Comparison of ENCODE assay signal across 1 cellular context in the genomic region with DNA sequence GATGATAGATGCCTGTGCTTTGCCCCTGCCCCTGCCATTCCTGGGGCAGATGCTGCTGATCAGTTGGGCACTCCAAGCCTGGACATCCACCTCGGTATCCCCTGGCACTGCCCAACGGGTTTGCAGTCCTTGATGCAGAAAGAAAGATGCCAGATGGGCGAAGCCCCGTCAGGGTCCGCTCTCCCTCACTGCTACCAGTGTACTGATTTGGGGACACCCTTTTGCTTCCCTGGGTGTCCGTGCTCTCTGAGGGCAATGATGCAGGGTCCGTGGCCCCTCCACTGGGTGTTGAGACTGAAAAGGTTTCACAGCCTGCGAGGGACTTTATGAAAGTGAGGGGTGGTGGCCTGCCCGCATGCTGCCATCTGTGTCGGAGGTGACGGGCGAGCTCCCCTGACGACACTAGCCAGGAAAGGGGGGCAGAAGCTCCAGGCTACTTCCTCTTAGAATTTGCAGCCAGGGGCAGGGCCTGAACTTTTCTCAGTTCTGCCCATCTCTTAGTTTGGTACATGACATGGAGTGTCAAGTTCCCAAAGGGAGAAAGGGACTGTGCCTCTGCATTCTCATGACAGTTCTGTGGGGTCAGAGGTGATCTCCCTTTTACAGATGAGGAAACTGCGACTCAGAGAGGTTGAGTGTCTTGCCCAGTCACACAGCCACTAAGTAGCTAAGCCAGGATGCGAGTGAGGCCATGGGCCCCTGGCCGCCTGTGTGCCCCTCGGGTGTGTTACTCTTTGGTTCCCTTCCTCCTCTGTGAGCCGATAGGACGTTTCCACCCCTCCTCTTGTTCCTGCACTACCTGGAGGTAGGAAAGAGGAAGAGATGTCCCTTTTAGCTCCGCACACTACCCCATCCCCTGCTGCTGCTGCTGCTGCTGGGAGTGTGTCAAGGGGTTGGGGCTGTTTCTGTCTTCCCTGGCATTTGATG.
A peak's percentile ranks its signal among the peaks of the same experiment; 100 is the strongest.
TF ChIP-seq lines count a peak whose summit lies in the region.

No MANE protein-coding gene starts in this region.

TF ChIP-seq in K562, 482 proteins besides CTCF, POLR2A, EP300 and RAD21 (continued from another document):
- TF ChIP-seq BCLAF1 (IDR thresholded peaks at IDR 0.05; ENCODE audit: borderline replicate concordance in 1 of 2, control insufficient read depth in 1 of 2, low read depth in 2 of 2, low read length in 1 of 2) = no peak
- no peak for TF ChIP-seq MAX (CRISPR knock-in tag; IDR thresholded peaks at IDR 0.05)
- TF ChIP-seq MCM2 (IDR thresholded peaks at IDR 0.05; ENCODE audit: low read depth) = no peak
- TF ChIP-seq CBX1 (IDR thresholded peaks at IDR 0.05; ENCODE audit: low read depth) = no peak
- TF ChIP-seq ZNF764 (CRISPR knock-in tag; IDR thresholded peaks at IDR 0.05; ENCODE audit: low read depth) = no peak
- no peak for TF ChIP-seq HNRNPH1 (optimal IDR thresholded peaks at IDR 0.05; ENCODE audit: low read depth, low read length)
- no peak for TF ChIP-seq FOXO4 (CRISPR knock-in tag; IDR thresholded peaks at IDR 0.05)
- no peak for TF ChIP-seq SMAD3 (CRISPR knock-in tag; conservative IDR thresholded peaks at IDR 0.05)
- TF ChIP-seq LARP7 (IDR thresholded peaks at IDR 0.05) = no peak
- TF ChIP-seq TAF7 (tag; IDR thresholded peaks at IDR 0.05) = no peak
- TF ChIP-seq ZBTB5 (IDR thresholded peaks at IDR 0.05) = no peak
- no peak for TF ChIP-seq SMARCA5 (IDR thresholded peaks at IDR 0.05)
- 0 out of 2 replicates have a peak, but pooled peaks have one; percentile 3 for TF ChIP-seq JUND (IDR thresholded peaks at IDR 0.05; ENCODE audit: borderline replicate concordance, low read depth, low read length)
- TF ChIP-seq JUND (tag; IDR thresholded peaks at IDR 0.05; ENCODE audit: borderline replicate concordance, low read depth, low read length) = no peak
- TF ChIP-seq ZKSCAN3 (CRISPR knock-in tag; IDR thresholded peaks at IDR 0.05) = no peak
- no peak for TF ChIP-seq ZNF232 (CRISPR knock-in tag; IDR thresholded peaks at IDR 0.05)
- no peak for TF ChIP-seq ZBTB43 (CRISPR knock-in tag; IDR thresholded peaks at IDR 0.05)
- no peak for TF ChIP-seq CTBP1 (IDR thresholded peaks at IDR 0.05; ENCODE audit: borderline replicate concordance)
- TF ChIP-seq STAT6 (CRISPR knock-in tag; IDR thresholded peaks at IDR 0.05) = no peak; the same call in 1 of the 2 replicates
- no peak for TF ChIP-seq ZNF584 (CRISPR knock-in tag; IDR thresholded peaks at IDR 0.05; ENCODE audit: low read depth)
- no peak for TF ChIP-seq ZNF551 (CRISPR knock-in tag; IDR thresholded peaks at IDR 0.05)
- no peak for TF ChIP-seq ATF1 (CRISPR knock-in tag; IDR thresholded peaks at IDR 0.05)
- TF ChIP-seq ATF1 (tag; IDR thresholded peaks at IDR 0.05) = no peak
- no peak for TF ChIP-seq KDM4B (IDR thresholded peaks at IDR 0.05; ENCODE audit: borderline replicate concordance in 2 of 2, low read depth in 1 of 2)
- no peak for TF ChIP-seq ZNF639 (CRISPR knock-in tag; conservative IDR thresholded peaks at IDR 0.05 in 1 of 2, IDR thresholded peaks at IDR 0.05 in 1 of 2)
- no peak for TF ChIP-seq ZNF780A (CRISPR knock-in tag; IDR thresholded peaks at IDR 0.05)
TF ChIP-seq in K562: peak in this region for 8.
